ENCODE assay signal across 8 cellular contexts in the genomic region with DNA sequence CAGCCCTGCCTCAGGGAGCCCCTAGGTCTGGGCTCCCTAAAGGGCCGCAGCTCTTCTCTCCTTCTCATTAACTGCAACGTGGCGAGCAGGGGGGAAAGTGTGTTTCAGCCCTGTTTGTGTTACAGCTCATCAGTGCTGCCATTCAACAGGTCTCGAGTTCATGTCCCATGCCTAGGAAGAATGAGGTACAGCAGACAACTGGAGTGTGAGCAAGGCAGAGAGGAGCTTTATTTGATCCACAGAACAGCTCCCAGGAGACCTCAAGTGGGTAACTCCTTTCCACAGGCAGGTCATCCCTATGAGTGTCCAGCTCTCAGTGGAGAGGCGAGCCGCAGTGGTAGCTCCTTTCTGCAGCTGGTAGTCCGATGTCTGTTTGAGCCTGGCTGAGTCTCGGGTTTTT.
"Had no signal": no experiment of that assay in that cellular context is flagged by ENCODE, and none has a peak within 500 bp of the region (broad histone marks: within the 10 kb centered on the region; RNA-seq: fewer than 3 reads in every experiment).

No MANE protein-coding gene starts in this region.

- H3K4me3 ChIP-seq: GM23338 had no signal

- H2AFZ ChIP-seq: GM23338 had no signal

- ATAC-seq: GM23338, HepG2 had no signal

- DNase-seq: H9, HCEC 1CT, HFFc6, Karpas-422, KBM-7 had no signal

- H3K4me2 ChIP-seq: GM23338, KMS-11 had no signal

- H3K27ac ChIP-seq: KMS-11 had no signal
